In the genomic region with DNA sequence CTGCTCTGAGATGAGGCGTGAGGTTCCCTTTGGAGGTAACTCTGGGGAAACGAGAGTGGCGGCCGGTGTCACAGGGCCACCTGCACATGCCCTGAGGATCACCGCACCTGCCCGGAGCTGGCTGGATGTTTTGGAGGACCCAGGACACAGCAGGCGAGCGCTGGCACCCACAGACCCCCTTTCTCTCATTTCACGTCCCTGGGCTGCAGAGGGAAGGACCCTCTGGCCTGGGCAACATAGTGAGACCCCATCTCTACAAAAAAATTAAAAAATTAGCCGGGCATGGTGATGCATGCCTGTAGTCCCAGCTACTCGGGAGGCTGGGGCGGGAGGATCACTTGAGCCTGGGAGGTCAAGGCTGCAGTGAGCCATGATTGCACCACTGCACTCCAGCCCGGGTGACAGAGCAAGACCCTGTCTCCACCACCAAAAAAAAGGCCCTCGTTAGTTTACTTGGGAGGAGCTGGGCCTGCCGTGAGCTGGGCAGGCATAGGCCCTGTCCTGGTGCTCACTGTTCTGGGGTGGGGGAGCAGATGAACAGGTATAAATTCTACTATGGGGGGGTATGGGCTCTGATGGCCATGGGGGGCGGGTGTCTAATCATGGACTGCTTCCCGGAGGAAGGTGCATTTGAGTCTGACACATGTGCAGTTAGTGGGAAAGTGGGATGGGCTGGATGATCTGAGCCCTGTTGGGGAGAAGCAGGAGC, we compare ENCODE assay signal across 16 cellular contexts.
"Had no signal": no experiment of that assay in that cellular context is flagged by ENCODE, and none has a peak within 500 bp of the region (broad histone marks: within the 10 kb centered on the region; RNA-seq: fewer than 3 reads in every experiment).

No MANE protein-coding gene starts in this region.

- H3K27me3 ChIP-seq: right atrium auricular region, testis, vagina had no signal

- H3K27ac Mint-ChIP-seq: naive B cell; stimulated activated naive B cell treated with anti-CD40 and anti-IgM and Interleukin-4, amounts not matched to agents 10 μg/mL and 1 μg/mL and 100 μg/mL, for 72 hours; stimulated activated naive CD8-positive, alpha-beta T cell treated with anti-CD3 and anti-CD28 coated beads, Interleukin-15, amount 100 ng/mL, for 72 hours had no signal

- H3K4me1 ChIP-seq: right atrium auricular region, testis, tibial nerve, upper lobe of right lung, vagina had no signal

- H3K27ac ChIP-seq: heart right ventricle, neutrophil, right atrium auricular region, sigmoid colon, skin epidermis, testis, tibial nerve, upper lobe of right lung, vagina had no signal

- H3K4me3 ChIP-seq: heart right ventricle, right atrium auricular region, sigmoid colon, skin epidermis, testis, tibial nerve, upper lobe of right lung, vagina had no signal

- ATAC-seq: esophagus mucosa; stimulated activated naive B cell treated with anti-CD40 and anti-IgM and Interleukin-4, amounts not matched to agents 10 μg/mL and 1 μg/mL and 100 μg/mL, for 72 hours had no signal

- H3K4me1 Mint-ChIP-seq: naive B cell; stimulated activated naive B cell treated with anti-CD40 and anti-IgM and Interleukin-4, amounts not matched to agents 10 μg/mL and 1 μg/mL and 100 μg/mL, for 72 hours had no signal

- DNase-seq: effector memory CD4-positive, alpha-beta T cell; naive B cell; sigmoid colon; stimulated activated CD4-positive, alpha-beta T cell treated with anti-CD3 and anti-CD28 coated beads, Interleukin-4, amount 100 ng/mL, for 4 hours; stimulated activated naive B cell treated with anti-CD40 and anti-IgM and Interleukin-4, amounts not matched to agents 10 μg/mL and 1 μg/mL and 100 μg/mL, for 72 hours; upper lobe of right lung had no signal

- H3K4me3 Mint-ChIP-seq: nephron; stimulated activated naive B cell treated with anti-CD40 and anti-IgM and Interleukin-4, amounts not matched to agents 10 μg/mL and 1 μg/mL and 100 μg/mL, for 72 hours; stimulated activated naive CD8-positive, alpha-beta T cell treated with anti-CD3 and anti-CD28 coated beads, Interleukin-15, amount 100 ng/mL, for 72 hours had no signal

- H3K36me3 Mint-ChIP-seq: stimulated activated naive B cell treated with anti-CD40 and anti-IgM and Interleukin-4, amounts not matched to agents 10 μg/mL and 1 μg/mL and 100 μg/mL, for 72 hours had no signal

- H3K36me3 ChIP-seq: heart right ventricle, neutrophil, right atrium auricular region, sigmoid colon, tibial nerve, upper lobe of right lung, vagina had no signal

- H3K9me3 ChIP-seq: neutrophil, testis, upper lobe of right lung had no signal
